In the genomic region with DNA sequence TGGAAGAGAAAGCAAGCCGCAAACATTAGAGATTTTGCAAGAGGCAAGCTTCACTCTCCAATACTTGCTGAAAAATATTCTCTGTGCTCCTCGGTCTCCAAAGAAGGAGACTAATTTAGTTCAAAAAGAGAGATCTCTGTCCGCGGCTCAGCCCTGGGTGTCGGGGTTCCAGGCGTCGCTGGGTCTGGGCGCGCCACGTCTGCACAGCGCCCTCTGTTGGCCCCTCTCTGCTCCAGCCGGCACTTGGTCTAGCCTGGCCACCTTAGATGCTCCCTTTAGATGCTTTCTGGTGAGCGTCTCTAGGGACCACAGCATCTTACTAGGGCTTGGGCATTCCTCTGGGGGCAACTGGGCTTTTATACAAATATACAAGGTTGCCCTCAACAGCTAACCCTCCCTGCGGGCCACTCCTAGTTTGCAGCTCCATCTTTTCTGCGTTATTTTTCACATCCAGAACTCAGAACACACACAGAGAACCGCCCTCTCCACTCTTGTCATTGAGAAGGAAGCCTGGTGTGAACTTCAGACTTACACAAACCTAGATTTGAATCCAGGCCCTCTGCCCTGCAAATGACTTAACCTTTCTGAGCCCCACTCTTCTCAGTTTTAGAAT, we compare ENCODE assay signal across 9 cellular contexts.
DNase-seq lines count a peak whose midpoint lies in the region; ATAC-seq, FAIRE-seq and TF ChIP-seq lines count a peak whose summit lies in the region.
"Had no signal": no experiment of that assay in that cellular context is flagged by ENCODE, and none has a peak within 500 bp of the region (broad histone marks: within the 10 kb centered on the region; RNA-seq: fewer than 3 reads in every experiment).

No MANE protein-coding gene starts in this region.

- H3K9ac ChIP-seq in mesendoderm (ENCODE audit: low read length) = no peak overlapping the region

- H3K4me3 Mint-ChIP-seq in activated B cell treated with CpG ODN at 0.5 μM for 24 hours = peak overlapping the region; percentile 20

- no peaks in the 10 kb centered on the region for H3K36me3 ChIP-seq in mesendoderm (ENCODE audit: control insufficient read depth, insufficient read depth, low read length)

- no peak overlapping the region for H2BK120ac ChIP-seq in mesendoderm (ENCODE audit: low read depth, low read length)

- intact Hi-C loops in activated B cell treated with CpG ODN at 0.5 μM for 24 hours (cut with micrococcal nuclease) = loop anchor here (1.0 kb wide), 2 partner anchors 137 to 398 kb away; no protein-coding TSS in a partner anchor

- H3K23ac ChIP-seq in mesendoderm (ENCODE audit: low read length) = no peak overlapping the region

- TF ChIP-seq CTCF in activated B cell treated with CpG ODN at 0.5 μM for 24 hours (IDR thresholded peaks at IDR 0.05) = no peak

- H3K79me1 ChIP-seq in mesendoderm (ENCODE audit: low read length) = no peaks in the 10 kb centered on the region

- peaks cover 2% of the 10 kb centered on the region for H3K4me1 Mint-ChIP-seq in activated B cell treated with CpG ODN at 0.5 μM for 24 hours

- no peaks in the 10 kb centered on the region for H3K79me2 ChIP-seq in mesendoderm (ENCODE audit: control insufficient read depth, insufficient read depth, low read length)

- no peak overlapping the region for H3K56ac ChIP-seq in mesendoderm (ENCODE audit: low read length)

- H3K36me3 Mint-ChIP-seq in activated B cell treated with CpG ODN at 0.5 μM for 24 hours (ENCODE audit: low read depth) = no peaks in the 10 kb centered on the region

- no CpG with 5 or more reads among the region's 16 CpGs for WGBS in mesendoderm (ENCODE audit: extremely low coverage, insufficient coverage, low lambda C conversion rate)

- H3K18ac ChIP-seq in mesendoderm (ENCODE audit: low read length) = no peak overlapping the region

- H2BK5ac ChIP-seq in mesendoderm (ENCODE audit: low read length) = no peak overlapping the region

- no peak for TF ChIP-seq POLR2A in GM12892 (IDR thresholded peaks at IDR 0.05; ENCODE audit: low read depth, low read length)

- H3K4ac ChIP-seq in mesendoderm (ENCODE audit: low read depth, low read length) = peak overlapping the region; percentile 45

- CTCF ChIA-PET in activated B cell treated with CpG ODN at 0.5 μM for 24 hours (lab: Charles Lee) = interaction anchor here (1.0 to 1.4 kb wide), 3 partner anchors 37 to 398 kb away, joined by 3 to 4 read pairs (median 3); no protein-coding TSS in a partner anchor

- no peak overlapping the region for H4K8ac ChIP-seq in mesendoderm (ENCODE audit: low read depth, low read length)

- peak; percentile 82 for FAIRE-seq in GM12892 (lab: Jason Lieb, UNC)
- FAIRE-seq: TTC549 had no signal

- ATAC-seq in HG03280 (IDR thresholded peaks at IDR 0.05; ENCODE audit: unreplicated experiment) (peak; percentile 65), activated B cell treated with CpG ODN at 0.5 μM for 24 hours (ENCODE audit: low read depth) (peak; percentile 50), HG02571 (IDR thresholded peaks at IDR 0.05; ENCODE audit: unreplicated experiment) (no peak)

- H3K27me3 ChIP-seq in mesendoderm (ENCODE audit: insufficient read depth, low read length, poor library complexity) = no peaks in the 10 kb centered on the region

- H2BK15ac ChIP-seq in mesendoderm (replicated peaks; ENCODE audit: low read depth) = no peak overlapping the region

- H4K5ac ChIP-seq in mesendoderm (ENCODE audit: low read length) = no peak overlapping the region

- DNase-seq in GM12892 (ENCODE audit: insufficient read length) = no peak
- peak; percentile 25 for DNase-seq in activated B cell treated with CpG ODN at 0.5 μM for 24 hours
- peak; percentile 12 for DNase-seq in cerebellar cortex (ENCODE audit: low spot score)
- peak; percentile 65 for DNase-seq in mesendoderm
- DNase-seq in stimulated activated naive CD4-positive, alpha-beta T cell treated with Interleukin-2 at 50 U/mL for 16 hours (lab: John Stamatoyannopoulos, UW) = peak; percentile 42
- DNase-seq in DMS79 (lab: John Stamatoyannopoulos, UW) = no peak

- no peak overlapping the region for H3K4me2 ChIP-seq in mesendoderm (ENCODE audit: low read length)

- no peaks in the 10 kb centered on the region for H3K9me3 Mint-ChIP-seq in activated B cell treated with CpG ODN at 0.5 μM for 24 hours

- no peak overlapping the region for H3K4me3 ChIP-seq in mesendoderm (ENCODE audit: low read length)

- POLR2A ChIA-PET in activated B cell treated with CpG ODN at 0.5 μM for 24 hours (lab: Charles Lee) = interaction anchor here (0.7 kb wide), 1 partner anchor 1640 kb away, joined by 3 read pairs; no protein-coding TSS in a partner anchor

- no peaks in the 10 kb centered on the region for H3K4me1 ChIP-seq in mesendoderm (ENCODE audit: control insufficient read depth, low read depth, low read length)

- H3K27me3 Mint-ChIP-seq in activated B cell treated with CpG ODN at 0.5 μM for 24 hours = peaks cover 11% of the 10 kb centered on the region

- no peak overlapping the region for H2AK5ac ChIP-seq in mesendoderm (ENCODE audit: low read length)

- no peak overlapping the region for H3K27ac Mint-ChIP-seq in activated B cell treated with CpG ODN at 0.5 μM for 24 hours

- H3K27ac ChIP-seq in mesendoderm (ENCODE audit: low read depth, low read length) = no peak overlapping the region

Comparison
In these comparisons a context has a peak if more than half of its experiments do, and no peak if none do; other contexts are left out.
1. DNase-seq: peak in activated B cell treated with CpG ODN at 0.5 μM for 24 hours (single experiment), cerebellar cortex (single experiment), mesendoderm (single experiment) and stimulated activated naive CD4-positive, alpha-beta T cell treated with Interleukin-2 at 50 U/mL for 16 hours (single experiment); none in GM12892 (single experiment) and DMS79 (single experiment).